In the genomic region with DNA sequence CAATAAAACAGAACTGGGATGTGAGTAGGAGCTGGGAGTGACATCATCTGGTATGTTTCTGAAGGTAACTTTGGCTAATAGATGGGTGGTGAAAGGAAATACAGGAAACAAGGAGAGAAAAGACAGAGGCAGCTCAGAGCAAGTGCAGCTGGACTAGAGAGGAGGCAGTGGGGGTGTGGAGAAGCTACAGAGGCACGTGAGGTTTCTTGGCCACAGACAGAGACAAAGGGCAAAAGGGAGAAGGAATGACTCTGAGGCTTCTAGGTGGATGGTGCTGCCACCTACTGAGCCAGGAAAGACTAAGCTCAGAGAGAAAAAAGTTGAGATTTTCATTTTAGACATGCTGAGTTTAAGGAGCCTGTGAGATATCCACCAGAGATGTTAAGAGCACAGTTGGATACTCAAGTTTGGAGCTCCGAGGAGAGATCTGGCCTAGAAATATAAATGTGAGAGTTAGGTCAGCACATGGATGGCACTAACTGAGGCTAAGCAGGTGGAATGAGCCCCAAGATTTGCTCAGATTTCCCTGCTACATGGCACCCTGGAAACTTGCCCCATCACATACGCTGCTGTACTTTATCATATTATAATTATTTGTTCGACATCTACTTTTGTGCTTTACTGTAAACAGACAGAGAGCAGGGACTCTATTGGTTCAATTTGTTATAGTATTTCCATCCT, we compare ENCODE assay signal across 8 cellular contexts.
DNase-seq lines count a peak whose midpoint lies in the region; ATAC-seq and TF ChIP-seq lines count a peak whose summit lies in the region.

No MANE protein-coding gene starts in this region.

- no peak overlapping the region for H3K9ac ChIP-seq in OCI-LY3 (ENCODE audit: low read length)
- no peak overlapping the region for H3K9ac ChIP-seq in neuronal stem cell (ENCODE audit: low read depth, low read length, poor library complexity)

- H2AFZ ChIP-seq in OCI-LY3 (ENCODE audit: low read depth, low read length) (peak overlapping the region; percentile 86), neuronal stem cell (ENCODE audit: low read length) (peak overlapping the region; percentile 25)

- TF ChIP-seq CTCF in OCI-LY3 (IDR thresholded peaks at IDR 0.05; ENCODE audit: low read depth, low read length) (peak; percentile 71), epithelial cell of esophagus (IDR thresholded peaks at IDR 0.05; ENCODE audit: insufficient read depth, low read depth, low read length, missing control alignments) (peak; percentile 79)

- no peak overlapping the region for H3K14ac ChIP-seq in neuronal stem cell (ENCODE audit: low read length)

- no peak overlapping the region for H3K18ac ChIP-seq in neuronal stem cell (ENCODE audit: low read length)

- DNase-seq in COLO829 (ENCODE audit: low spot score) (peak; percentile 79), epithelial cell of esophagus (ENCODE audit: low read depth) (peak; percentile 56), neuronal stem cell (ENCODE audit: low spot score) (peak; percentile 15)
- no peak for DNase-seq in effector CD8-positive, alpha-beta T cell (lab: John Stamatoyannopoulos, UW)

- H3K27ac ChIP-seq in OCI-LY3 (ENCODE audit: low read length) (no peak overlapping the region), neuronal stem cell (replicated peaks; ENCODE audit: low read length) (no peak overlapping the region)

- H2BK12ac ChIP-seq in neuronal stem cell (ENCODE audit: low read length), result no peak overlapping the region

- H3K9me3 ChIP-seq in OCI-LY3 (ENCODE audit: insufficient read depth, low read length), result peaks cover under 1% of the 10 kb centered on the region; the same call in 1 of the 2 replicates
- H3K9me3 ChIP-seq in neuronal stem cell (replicated peaks in 1 of 2; ENCODE audit: control insufficient read depth in 2 of 2, insufficient read depth in 1 of 2, low read depth in 1 of 2, low read length in 2 of 2), result peaks cover 1 to 2% of the 10 kb centered on the region in 2 donors

- H3K4me2 ChIP-seq in OCI-LY3 (ENCODE audit: low read length) (peak overlapping the region; percentile 46), neuronal stem cell (ENCODE audit: insufficient read depth, low read length, poor library complexity, severe bottlenecking) (no peak overlapping the region)

- no peak overlapping the region for H3K4me3 ChIP-seq in OCI-LY3 (ENCODE audit: low read length)
- H3K4me3 ChIP-seq in epithelial cell of esophagus (ENCODE audit: low read length), result no peak overlapping the region
- H3K4me3 ChIP-seq in neuronal stem cell (ENCODE audit: low read length in 2 of 2), result no peak overlapping the region

- H4K91ac ChIP-seq in neuronal stem cell (ENCODE audit: low read depth, low read length, poor library complexity), result no peak overlapping the region

- H3K79me1 ChIP-seq in neuronal stem cell (ENCODE audit: low read depth, low read length), result no peaks in the 10 kb centered on the region

- ATAC-seq in GM18867 (IDR thresholded peaks at IDR 0.05; ENCODE audit: unreplicated experiment), result peak; percentile 90
- peak; percentile 84 for ATAC-seq in HG03175 (IDR thresholded peaks at IDR 0.05; ENCODE audit: unreplicated experiment)
- ATAC-seq in GM19397 (IDR thresholded peaks at IDR 0.05; ENCODE audit: unreplicated experiment), result no peak

- H4K8ac ChIP-seq in neuronal stem cell (ENCODE audit: low read depth, low read length), result no peak overlapping the region

- H4K20me1 ChIP-seq in OCI-LY3 (ENCODE audit: insufficient read depth, low read length), result no peaks in the 10 kb centered on the region

- H3K23ac ChIP-seq in neuronal stem cell (ENCODE audit: low read depth, low read length, poor library complexity), result no peak overlapping the region

- no CpG with 5 or more reads among the region's 4 CpGs for WGBS in neuronal stem cell (ENCODE audit: extremely low coverage in 2 of 2, insufficient read length in 2 of 2, insufficient replicate concordance in 1 of 2), 2 donors

- H2AK5ac ChIP-seq in neuronal stem cell (ENCODE audit: low read depth, low read length), result no peak overlapping the region

- no peak overlapping the region for H3K4ac ChIP-seq in neuronal stem cell (ENCODE audit: low read length)

- no peak overlapping the region for H2BK15ac ChIP-seq in neuronal stem cell (ENCODE audit: low read length)

- H3K36me3 ChIP-seq in OCI-LY3 (replicated peaks; ENCODE audit: low read depth, low read length) (no peaks in the 10 kb centered on the region), neuronal stem cell (replicated peaks in 1 of 2; ENCODE audit: control insufficient read depth in 2 of 2, insufficient read depth in 2 of 2, low read length in 2 of 2) (peaks cover 0 to 11% of the 10 kb centered on the region in 2 donors)

- H3K27me3 ChIP-seq in OCI-LY3 (ENCODE audit: low read depth, low read length) (no peaks in the 10 kb centered on the region), neuronal stem cell (ENCODE audit: control insufficient read depth in 3 of 3, insufficient read depth in 3 of 3, low read depth in 1 of 3, low read length in 3 of 3) (no peaks in the 10 kb centered on the region)

- H2BK120ac ChIP-seq in neuronal stem cell (ENCODE audit: low read depth, low read length), result no peak overlapping the region

- H3K4me1 ChIP-seq in OCI-LY3 (ENCODE audit: low read length) (peaks cover 27% of the 10 kb centered on the region), neuronal stem cell (ENCODE audit: control insufficient read depth in 2 of 2, insufficient read depth in 1 of 2, low read depth in 1 of 2, low read length in 2 of 2) (peaks cover 0 to 8% of the 10 kb centered on the region in 2 donors)

- no peaks in the 10 kb centered on the region for H3K79me2 ChIP-seq in OCI-LY3 (ENCODE audit: low read length)

- H2BK5ac ChIP-seq in neuronal stem cell (ENCODE audit: low read length), result no peak overlapping the region
